ENCODE assay signal across 1 cellular context in genomic region chr7:135160858-135161653, GRCh38.
TF ChIP-seq lines count a peak whose summit lies in the region.

No MANE protein-coding gene starts in this region.

TF ChIP-seq in liver, 16 proteins besides CTCF, POLR2A, EP300 and RAD21:
- TF ChIP-seq FOXA2 (IDR thresholded peaks at IDR 0.05) (no peak), REST (IDR thresholded peaks at IDR 0.05) (peak; percentile 48)
